15 cellular contexts compared by ENCODE assay signal in the genomic region with DNA sequence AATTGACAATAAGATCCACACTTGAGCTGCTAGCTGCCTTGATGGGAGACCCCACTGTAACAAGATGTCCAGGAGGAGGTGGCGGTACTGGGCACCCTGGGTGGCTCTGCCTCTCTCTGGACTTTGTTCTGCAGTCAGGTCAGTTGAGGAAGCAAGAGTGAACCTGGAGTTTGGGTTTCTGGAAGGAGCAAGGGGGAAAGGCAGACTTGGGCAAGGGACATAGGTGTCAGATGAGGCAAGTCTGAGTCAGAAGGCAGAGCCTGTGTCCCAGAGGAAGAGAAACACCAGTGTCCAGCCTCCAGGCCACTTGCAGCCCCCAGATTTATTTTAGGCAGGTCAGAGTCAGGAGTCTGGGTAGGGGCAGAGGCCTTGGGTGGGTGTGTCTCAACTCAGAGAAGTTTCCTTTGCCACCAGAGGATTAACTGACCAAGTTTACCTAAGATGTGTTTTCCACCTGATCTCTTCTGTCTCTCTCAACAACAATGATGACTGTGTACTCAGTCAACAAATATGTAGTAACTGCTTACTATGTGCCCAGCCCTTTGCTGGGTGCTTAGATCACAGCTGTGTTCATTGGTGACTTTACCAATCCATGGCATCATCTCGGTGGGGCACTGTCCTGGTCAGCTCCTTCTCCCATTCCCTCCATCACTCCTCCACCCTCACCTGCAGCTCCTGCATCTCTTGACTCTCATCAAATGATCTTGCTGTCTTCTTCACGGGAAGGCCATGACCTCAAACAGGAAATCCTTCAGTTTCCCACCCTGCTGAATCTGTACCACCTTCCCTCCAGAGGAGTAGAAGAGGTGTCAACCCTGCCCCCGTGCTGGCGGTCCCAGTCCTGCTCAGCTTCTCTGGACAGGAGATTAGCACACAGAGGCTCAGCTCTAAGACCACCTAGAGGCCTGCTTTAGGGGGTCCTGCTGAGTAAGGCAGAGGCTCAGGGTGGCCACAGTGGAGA. TPM values are rescaled to one million over a fixed set of nuclear protein-coding genes. Genes with fewer than 3 reads are reported as not detected.
DNase-seq lines count a peak whose midpoint lies in the region; ATAC-seq and TF ChIP-seq lines count a peak whose summit lies in the region.
"Had no signal": no experiment of that assay in that cellular context is flagged by ENCODE, and none has a peak within 500 bp of the region (broad histone marks: within the 10 kb centered on the region; RNA-seq: fewer than 3 reads in every experiment).

No MANE protein-coding gene starts in this region.

- H3K27ac ChIP-seq in RWPE1 (no peak overlapping the region), transverse colon (peak overlapping the region; percentile 87 to 96 (median 92))
- no peak overlapping the region for H3K27ac ChIP-seq in CD4-positive, alpha-beta T cell (ENCODE audit: low read depth, low read length)

- no peaks in the 10 kb centered on the region for H3K9me3 ChIP-seq in transverse colon
- no peaks in the 10 kb centered on the region for H3K9me3 ChIP-seq in CD4-positive, alpha-beta T cell (ENCODE audit: control insufficient read depth, low read length)
- H3K9me3 ChIP-seq: HAP-1 had no signal

- H3K36me3 ChIP-seq in transverse colon, result no peaks in the 10 kb centered on the region
- H3K36me3 ChIP-seq: HAP-1 had no signal

- peaks cover 11 to 63% (median 41%) of the 10 kb centered on the region in 4 donors for H3K4me1 ChIP-seq in transverse colon
- H3K4me1 ChIP-seq: HAP-1 had no signal

- H3K27ac Mint-ChIP-seq in CD4-positive, alpha-beta T cell, result no peak overlapping the region
- H3K27ac Mint-ChIP-seq: activated naive CD4-positive, alpha-beta T cell treated with anti-CD3 and anti-CD28 coated beads, Interleukin-2, amount 50 U/mL, for 24 hours; naive B cell had no signal

- TF ChIP-seq POLR2A in transverse colon (IDR thresholded peaks at IDR 0.05), result peak; percentile 39

- CTCF ChIA-PET in RWPE1 (lab: Yijun Ruan, JAX), result interaction anchor here (0.5 to 1.5 kb wide), 6 partner anchors 8 to 176 kb away, joined by 3 to 11 read pairs (median 4); no protein-coding TSS in a partner anchor
- CTCF ChIA-PET in CD4-positive, alpha-beta T cell (lab: Charles Lee), result no interaction called here

- H3K4me3 ChIP-seq in transverse colon, result no peak overlapping the region
- H3K4me3 ChIP-seq: GM12878, HAP-1 had no signal

- no peak for TF ChIP-seq EP300 in transverse colon (IDR thresholded peaks at IDR 0.05; ENCODE audit: low read depth)

- ATAC-seq in left colon (peak; percentile 48), HG03439 (IDR thresholded peaks at IDR 0.05; ENCODE audit: unreplicated experiment) (no peak)
- no peak for ATAC-seq in CD4-positive, alpha-beta T cell (ENCODE audit: poor library complexity)
- ATAC-seq: GM12878 had no signal

- POLR2A ChIA-PET in RWPE1 (lab: Yijun Ruan, JAX; ENCODE audit: low non-redundant PET), result interaction anchor here (1.5 kb wide), 1 partner anchor 12 kb away, joined by 3 read pairs; no protein-coding TSS in a partner anchor
- POLR2A ChIA-PET in CD4-positive, alpha-beta T cell (lab: Charles Lee), result no interaction called here

- no peaks in the 10 kb centered on the region for H3K4me1 Mint-ChIP-seq in CD4-positive, alpha-beta T cell (ENCODE audit: low read depth)
- H3K4me1 Mint-ChIP-seq: activated naive CD4-positive, alpha-beta T cell treated with anti-CD3 and anti-CD28 coated beads, Interleukin-2, amount 50 U/mL, for 24 hours; naive B cell had no signal

- DNase-seq in NCI-H345 (lab: John Stamatoyannopoulos, UW) (peak; percentile 48), NCI-H345 treated with DMSO at 0.1 percent for 48 hours (lab: John Stamatoyannopoulos, UW; ENCODE audit: unreplicated experiment) (no peak), RWPE1 (ENCODE audit: low spot score) (peak; percentile 63), left colon (peak in 1 of 2 donors; percentile 41), transverse colon (peak; percentile 55)
- DNase-seq in CD4-positive, alpha-beta T cell, result no peak
- no peak for DNase-seq in activated CD4-positive, alpha-beta T cell treated with anti-CD3 and anti-CD28 coated beads for 4 hours
- DNase-seq: activated CD8-positive, alpha-beta memory T cell treated with anti-CD3 and anti-CD28 coated beads for 24 hours; DMS 273 treated with DMSO at 0.1 percent for 48 hours; naive B cell; T-helper 9 cell had no signal

- no peaks in the 10 kb centered on the region for H3K27me3 ChIP-seq in transverse colon
- H3K27me3 ChIP-seq in CD4-positive, alpha-beta T cell (ENCODE audit: control insufficient read depth, insufficient read depth, low read length), result no peaks in the 10 kb centered on the region

- H3K36me3 Mint-ChIP-seq in CD4-positive, alpha-beta T cell (ENCODE audit: low read depth), result no peaks in the 10 kb centered on the region
- H3K36me3 Mint-ChIP-seq: activated naive CD4-positive, alpha-beta T cell treated with anti-CD3 and anti-CD28 coated beads, Interleukin-2, amount 50 U/mL, for 24 hours; naive B cell had no signal

- WGBS in transverse colon (ENCODE audit: low coverage in 1 of 2), 2 donors, result 51 to 69% methylated on average over 2 to 5 of the region's 5 CpGs

- intact Hi-C loops in left colon (cut with DNase I, micrococcal nuclease) (no loop called here), transverse colon (cut with DNase I; ENCODE audit: low total_unique reads) (no loop called here)
- intact Hi-C loops in CD4-positive, alpha-beta T cell (cut with DNase I, micrococcal nuclease), result no loop called here

- no peaks in the 10 kb centered on the region for H3K9me3 Mint-ChIP-seq in CD4-positive, alpha-beta T cell
- H3K9me3 Mint-ChIP-seq: activated naive CD4-positive, alpha-beta T cell treated with anti-CD3 and anti-CD28 coated beads, Interleukin-2, amount 50 U/mL, for 24 hours; naive B cell had no signal

- no peak overlapping the region for H3K4me3 Mint-ChIP-seq in CD4-positive, alpha-beta T cell
- H3K4me3 Mint-ChIP-seq: activated naive CD4-positive, alpha-beta T cell treated with anti-CD3 and anti-CD28 coated beads, Interleukin-2, amount 50 U/mL, for 24 hours had no signal

- H3K27me3 Mint-ChIP-seq in CD4-positive, alpha-beta T cell, result peaks cover 15% of the 10 kb centered on the region
- H3K27me3 Mint-ChIP-seq: activated naive CD4-positive, alpha-beta T cell treated with anti-CD3 and anti-CD28 coated beads, Interleukin-2, amount 50 U/mL, for 24 hours had no signal

- in situ Hi-C loops in transverse colon (cut with MboI; ENCODE audit: low pct_ligation_motif_present in 1 of 4, low pct_unique_long_range_greater_than_20kb in 1 of 4, low sequenced_read_pairs in 3 of 4), result no loop called here

- TF ChIP-seq CTCF in RWPE1 (conservative IDR thresholded peaks at IDR 0.05; ENCODE audit: low read depth) (no peak), transverse colon (IDR thresholded peaks at IDR 0.05) (no peak)
- no peak for TF ChIP-seq CTCF in CD4-positive, alpha-beta T cell (IDR thresholded peaks at IDR 0.05)

RNA-seq across cellular contexts. Expression of a gene that starts 36.6 kb away (rescaled TPM):
- total RNA-seq in left colon, result 1,000 to 10,000 TPM; 1,089 to 1,608 TPM
- 1,000 to 10,000 TPM in 1 of 4 donors, 100 to 1,000 TPM in 3; 581 to 1,486 (median 902) TPM for total RNA-seq in transverse colon
- 1 to 10 TPM; 2.0 to 2.7 TPM for total RNA-seq in CD4-positive, alpha-beta T cell

Comparison
In these comparisons a context has a peak if more than half of its experiments do, and no peak if none do; other contexts are left out.
1. DNase-seq: peak in NCI-H345 (single experiment), RWPE1 (single experiment) and transverse colon (single experiment); none in NCI-H345 treated with DMSO at 0.1 percent for 48 hours (single experiment), CD4-positive, alpha-beta T cell (0 of 10) and activated CD4-positive, alpha-beta T cell treated with anti-CD3 and anti-CD28 coated beads for 4 hours (0 of 2).
2. H3K27ac ChIP-seq: peak in transverse colon (4 of 4); none in RWPE1 (single experiment) and CD4-positive, alpha-beta T cell (single experiment).
3. RNA of a gene that starts 36.6 kb away (total RNA-seq): 1,089 to 1,608 TPM in left colon and 581 to 1,486 TPM in transverse colon; 2.0 to 2.7 TPM in CD4-positive, alpha-beta T cell; every median in the first group is over 100 times any median in the second.